25 cellular contexts compared by ENCODE assay signal in the genomic region with DNA sequence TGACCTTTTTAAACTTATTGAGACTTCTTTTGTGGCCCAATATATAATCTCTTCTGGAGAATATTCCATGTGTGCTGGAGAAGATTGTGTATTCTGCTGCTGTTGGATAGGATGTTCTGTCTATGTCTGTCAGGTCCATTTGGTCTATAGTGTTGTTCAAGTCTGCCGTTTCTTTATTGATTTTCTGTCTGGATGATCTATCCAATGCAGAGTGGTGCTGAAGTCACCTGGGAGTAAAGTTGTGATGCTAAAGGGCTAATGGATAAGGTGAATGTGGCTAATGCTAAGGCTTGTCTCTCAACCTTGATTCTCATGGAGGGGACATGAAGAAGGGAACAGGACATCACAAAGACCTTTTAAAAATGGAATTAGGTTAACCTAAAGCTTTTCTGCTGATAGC.
A peak's percentile ranks its signal among the peaks of the same experiment; 100 is the strongest.
DNase-seq lines count a peak whose midpoint lies in the region; ATAC-seq, FAIRE-seq and TF ChIP-seq lines count a peak whose summit lies in the region.
"Had no signal": no experiment of that assay in that cellular context is flagged by ENCODE, and none has a peak within 500 bp of the region (broad histone marks: within the 10 kb centered on the region; RNA-seq: fewer than 3 reads in every experiment).

No MANE protein-coding gene starts in this region.

- peaks cover 7% of the 10 kb centered on the region for H3K4me1 Mint-ChIP-seq in glutamatergic neuron (ENCODE audit: low read depth, unreplicated experiment)
- H3K4me1 Mint-ChIP-seq: CD8-positive, alpha-beta memory T cell had no signal

- peak overlapping the region; percentile 78 for H3K27ac Mint-ChIP-seq in glutamatergic neuron (ENCODE audit: unreplicated experiment)
- H3K27ac Mint-ChIP-seq: CD4-positive, alpha-beta T cell; CD8-positive, alpha-beta memory T cell; H9; HFFc6 had no signal

- BruUV-seq in HepG2 (replicated peaks; lab: Mats Ljungman, UMichigan) = no TSS peak

- H4K20me1 ChIP-seq in HepG2 (ENCODE audit: insufficient read depth, low read length) = no peaks in the 10 kb centered on the region

- peaks cover 3% of the 10 kb centered on the region for H3K27me3 Mint-ChIP-seq in glutamatergic neuron (ENCODE audit: unreplicated experiment)

- peaks cover 2% of the 10 kb centered on the region for H3K9me3 Mint-ChIP-seq in glutamatergic neuron (ENCODE audit: unreplicated experiment)
- H3K9me3 Mint-ChIP-seq: CD4-positive, alpha-beta T cell; CD8-positive, alpha-beta memory T cell; HFFc6 had no signal

- TF ChIP-seq CTCF in HepG2 (CRISPR knock-in tag; IDR thresholded peaks at IDR 0.05) (no peak), right lobe of liver (IDR thresholded peaks at IDR 0.05) (no peak), glutamatergic neuron (IDR thresholded peaks at IDR 0.05; ENCODE audit: partially characterized antibody, unreplicated experiment) (no peak), lower lobe of right lung (IDR thresholded peaks at IDR 0.05) (no peak)

- H3K9me3 ChIP-seq in HepG2 (ENCODE audit: low read length) (no peaks in the 10 kb centered on the region), right lobe of liver (no peaks in the 10 kb centered on the region), lower lobe of right lung (no peaks in the 10 kb centered on the region)
- H3K9me3 ChIP-seq: A549, BE2C had no signal

- intact Hi-C loops in HepG2 (cut with micrococcal nuclease; ENCODE audit: unreplicated experiment) = no loop called here
- intact Hi-C loops in right lobe of liver (cut with DNase I) = no loop called here
- intact Hi-C loops in lower lobe of right lung (cut with DNase I) = no loop called here

- H2AFZ ChIP-seq in HepG2 (ENCODE audit: low read length) = no peak overlapping the region

- 0% methylated on average over 1 of the region's 1 CpG for WGBS in HepG2 (ENCODE audit: low lambda C conversion rate)
- 33% methylated on average over 1 of the region's 1 CpG for WGBS in right lobe of liver (ENCODE audit: insufficient coverage, low coverage, low lambda C conversion rate, missing lambda C conversion rate)

- H3K9ac ChIP-seq in HepG2 (ENCODE audit: insufficient read depth, low read depth, low read length) = no peak overlapping the region
- H3K9ac ChIP-seq: BLaER1 treated with 17β-estradiol and CSF1 and Interleukin-3, amounts not matched to agents 10 nM and 100 nM had no signal

- no peak overlapping the region for H3K4me3 ChIP-seq in HepG2 (replicated peaks in 1 of 3; ENCODE audit: insufficient read depth in 1 of 3, low read depth in 2 of 3, low read length in 3 of 3)
- no peak overlapping the region for H3K4me3 ChIP-seq in right lobe of liver
- no peak overlapping the region for H3K4me3 ChIP-seq in lower lobe of right lung
- H3K4me3 ChIP-seq: A549; BLaER1 treated with 17β-estradiol and CSF1 and Interleukin-3, amounts not matched to agents 10 nM and 100 nM had no signal

- TF ChIP-seq RAD21 in HepG2 (CRISPR knock-in tag; IDR thresholded peaks at IDR 0.05) = no peak

- no peak overlapping the region for H3K4me2 ChIP-seq in HepG2 (ENCODE audit: low read depth, low read length)
- H3K4me2 ChIP-seq: A549; BLaER1 treated with 17β-estradiol and CSF1 and Interleukin-3, amounts not matched to agents 10 nM and 100 nM had no signal

- H3K4me1 ChIP-seq in HepG2 (ENCODE audit: insufficient read depth, low read length) = no peaks in the 10 kb centered on the region
- no peaks in the 10 kb centered on the region for H3K4me1 ChIP-seq in right lobe of liver
- no peaks in the 10 kb centered on the region for H3K4me1 ChIP-seq in lower lobe of right lung
- H3K4me1 ChIP-seq: A549, BE2C had no signal

- H3K36me3 ChIP-seq in HepG2 (replicated peaks in 1 of 2; ENCODE audit: control insufficient read depth in 1 of 2, insufficient read depth in 2 of 2, low read length in 2 of 2) (no peaks in the 10 kb centered on the region), right lobe of liver (no peaks in the 10 kb centered on the region), lower lobe of right lung (no peaks in the 10 kb centered on the region)
- H3K36me3 ChIP-seq: BE2C; BLaER1 treated with 17β-estradiol and CSF1 and Interleukin-3, amounts not matched to agents 10 nM and 100 nM had no signal

- DNase-seq in HepG2 (ENCODE audit: low spot score) (no peak), right lobe of liver (no peak), SK-N-DZ (ENCODE audit: low spot score) (peak; percentile 20), glutamatergic neuron (no peak), lower lobe of right lung (no peak)
- DNase-seq: 8988T; ACHN; AML-193; BE2C; CD4-positive, alpha-beta T cell; CD8-positive, alpha-beta memory T cell; DMS 273 treated with DMSO at 0.1 percent for 48 hours; DMS79; EL; GDM1; H9; HFFc6 had no signal

- no peak overlapping the region for H3K27ac ChIP-seq in HepG2 (ENCODE audit: extremely low read length, insufficient read depth, low read length)
- no peak overlapping the region for H3K27ac ChIP-seq in right lobe of liver
- no peak overlapping the region for H3K27ac ChIP-seq in lower lobe of right lung
- H3K27ac ChIP-seq: A549; BLaER1 treated with 17β-estradiol and CSF1 and Interleukin-3, amounts not matched to agents 10 nM and 100 nM had no signal

- H3K36me3 Mint-ChIP-seq in glutamatergic neuron (ENCODE audit: unreplicated experiment) = no peaks in the 10 kb centered on the region
- H3K36me3 Mint-ChIP-seq: CD8-positive, alpha-beta memory T cell had no signal

- H3K27me3 ChIP-seq in HepG2 (ENCODE audit: control insufficient read depth in 1 of 2, insufficient read depth in 2 of 2, low read length in 2 of 2) (no peaks in the 10 kb centered on the region), right lobe of liver (no peaks in the 10 kb centered on the region), lower lobe of right lung (ENCODE audit: low read depth) (no peaks in the 10 kb centered on the region)
- H3K27me3 ChIP-seq: BE2C had no signal

- no peak for TF ChIP-seq EP300 in HepG2 (IDR thresholded peaks at IDR 0.05; ENCODE audit: low read depth in 2 of 2, low read length in 2 of 2)
- TF ChIP-seq EP300 in HepG2 (CRISPR knock-in tag; IDR thresholded peaks at IDR 0.05; ENCODE audit: borderline replicate concordance) = no peak

- H3K4me3 Mint-ChIP-seq in glutamatergic neuron (ENCODE audit: unreplicated experiment) = peak overlapping the region; percentile 28
- H3K4me3 Mint-ChIP-seq: CD14-positive monocyte; CD4-positive, alpha-beta T cell; CD8-positive, alpha-beta memory T cell; H9; HFFc6 had no signal

- CTCF ChIA-PET in HepG2 (lab: Yijun Ruan, JAX; ENCODE audit: low intra/inter-chr PET ratio, low total read pairs) = no interaction called here

- POLR2A ChIA-PET in HepG2 (lab: Yijun Ruan, JAX) = no interaction called here

- ATAC-seq in HepG2 (no peak), right lobe of liver (no peak), GM21717 (IDR thresholded peaks at IDR 0.05; ENCODE audit: unreplicated experiment) (no peak), lower lobe of right lung (no peak), HG03457 (IDR thresholded peaks at IDR 0.05; ENCODE audit: unreplicated experiment) (no peak)
- ATAC-seq: A549 had no signal

- no peak for FAIRE-seq in HepG2 (lab: Jason Lieb, UNC)
- FAIRE-seq: A549, D721Med, GM12891, GM18507 had no signal

- no peaks in the 10 kb centered on the region for H3K79me2 ChIP-seq in HepG2 (ENCODE audit: insufficient read depth, low read length)

- in situ Hi-C loops in HepG2 (cut with HindIII; ENCODE audit: extremely low pct_ligation_motif_present, low pct_unique_long_range_greater_than_20kb) = no loop called here

- TF ChIP-seq POLR2A in HepG2 (IDR thresholded peaks at IDR 0.05; ENCODE audit: insufficient read depth in 1 of 2, low read depth in 2 of 2, low read length in 2 of 2) (no peak), right lobe of liver (IDR thresholded peaks at IDR 0.05) (no peak)

TF ChIP-seq in HepG2, 621 proteins besides CTCF, POLR2A, EP300 and RAD21:
- TF ChIP-seq ZNF589 (CRISPR knock-in tag; conservative IDR thresholded peaks at IDR 0.05) (no peak), ZNF205 (CRISPR knock-in tag; IDR thresholded peaks at IDR 0.05) (no peak), PCBP2 (optimal IDR thresholded peaks at IDR 0.05; ENCODE audit: low read depth, low read length, poor library complexity, severe bottlenecking) (no peak), HMG20A (CRISPR knock-in tag; IDR thresholded peaks at IDR 0.05; ENCODE audit: borderline replicate concordance) (no peak), MIER2 (CRISPR knock-in tag; IDR thresholded peaks at IDR 0.05) (peak; percentile 58; the same call in 1 of the 2 replicates)
- TF ChIP-seq, protein P1, sequence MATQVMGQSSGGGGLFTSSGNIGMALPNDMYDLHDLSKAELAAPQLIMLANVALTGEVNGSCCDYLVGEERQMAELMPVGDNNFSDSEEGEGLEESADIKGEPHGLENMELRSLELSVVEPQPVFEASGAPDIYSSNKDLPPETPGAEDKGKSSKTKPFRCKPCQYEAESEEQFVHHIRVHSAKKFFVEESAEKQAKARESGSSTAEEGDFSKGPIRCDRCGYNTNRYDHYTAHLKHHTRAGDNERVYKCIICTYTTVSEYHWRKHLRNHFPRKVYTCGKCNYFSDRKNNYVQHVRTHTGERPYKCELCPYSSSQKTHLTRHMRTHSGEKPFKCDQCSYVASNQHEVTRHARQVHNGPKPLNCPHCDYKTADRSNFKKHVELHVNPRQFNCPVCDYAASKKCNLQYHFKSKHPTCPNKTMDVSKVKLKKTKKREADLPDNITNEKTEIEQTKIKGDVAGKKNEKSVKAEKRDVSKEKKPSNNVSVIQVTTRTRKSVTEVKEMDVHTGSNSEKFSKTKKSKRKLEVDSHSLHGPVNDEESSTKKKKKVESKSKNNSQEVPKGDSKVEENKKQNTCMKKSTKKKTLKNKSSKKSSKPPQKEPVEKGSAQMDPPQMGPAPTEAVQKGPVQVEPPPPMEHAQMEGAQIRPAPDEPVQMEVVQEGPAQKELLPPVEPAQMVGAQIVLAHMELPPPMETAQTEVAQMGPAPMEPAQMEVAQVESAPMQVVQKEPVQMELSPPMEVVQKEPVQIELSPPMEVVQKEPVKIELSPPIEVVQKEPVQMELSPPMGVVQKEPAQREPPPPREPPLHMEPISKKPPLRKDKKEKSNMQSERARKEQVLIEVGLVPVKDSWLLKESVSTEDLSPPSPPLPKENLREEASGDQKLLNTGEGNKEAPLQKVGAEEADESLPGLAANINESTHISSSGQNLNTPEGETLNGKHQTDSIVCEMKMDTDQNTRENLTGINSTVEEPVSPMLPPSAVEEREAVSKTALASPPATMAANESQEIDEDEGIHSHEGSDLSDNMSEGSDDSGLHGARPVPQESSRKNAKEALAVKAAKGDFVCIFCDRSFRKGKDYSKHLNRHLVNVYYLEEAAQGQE (IDR thresholded peaks at IDR 0.05; ENCODE audit: borderline replicate concordance in 1 of 2, low read depth in 1 of 2, low read length in 2 of 2) = peak in 1 of 2 experiments; percentile 77; a peak in 2 of 4 replicates
